ENCODE assay signal across 22 cellular contexts in the genomic region with DNA sequence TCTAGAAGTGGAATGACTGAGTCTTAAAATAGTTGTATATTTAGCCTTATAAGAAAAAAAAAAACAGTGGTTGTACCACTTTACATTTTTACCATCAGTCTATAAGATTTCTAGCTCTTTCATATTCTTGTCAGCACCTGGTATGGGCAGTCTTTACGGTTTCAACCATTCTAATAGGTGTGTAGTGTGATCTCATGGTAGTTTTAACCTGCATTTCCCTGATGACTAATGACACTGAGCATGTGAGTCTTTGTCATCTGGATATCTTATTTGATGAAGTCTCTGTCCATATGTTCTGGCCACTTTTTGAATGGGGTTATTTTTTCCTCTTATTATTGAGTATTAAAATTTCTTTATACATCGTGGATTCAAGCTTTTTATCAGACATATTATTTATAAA.
DNase-seq lines count a peak whose midpoint lies in the region; ATAC-seq and FAIRE-seq lines count a peak whose summit lies in the region.
"Had no signal": no experiment of that assay in that cellular context is flagged by ENCODE, and none has a peak within 500 bp of the region (broad histone marks: within the 10 kb centered on the region; RNA-seq: fewer than 3 reads in every experiment).

No MANE protein-coding gene starts in this region.

- no peaks in the 10 kb centered on the region for H3K9me3 ChIP-seq in MG63
- no peaks in the 10 kb centered on the region for H3K9me3 ChIP-seq in CD8-positive, alpha-beta memory T cell (ENCODE audit: low read length)
- H3K9me3 ChIP-seq: BLaER1 treated with 17β-estradiol and CSF1 and Interleukin-3, amounts not matched to agents 10 nM and 100 nM; HAP-1 had no signal

- no peak overlapping the region for H3K4me3 Mint-ChIP-seq in CD8-positive, alpha-beta memory T cell
- H3K4me3 Mint-ChIP-seq: CD4-positive, alpha-beta memory T cell; GM23338 had no signal

- peak overlapping the region; percentile 37 for H3K27ac ChIP-seq in epithelial cell of prostate
- no peak overlapping the region for H3K27ac ChIP-seq in CD8-positive, alpha-beta memory T cell (ENCODE audit: low read depth, low read length)
- H3K27ac ChIP-seq: BLaER1 treated with 17β-estradiol and CSF1 and Interleukin-3, amounts not matched to agents 10 nM and 100 nM had no signal

- no peaks in the 10 kb centered on the region for H3K36me3 Mint-ChIP-seq in CD8-positive, alpha-beta memory T cell
- H3K36me3 Mint-ChIP-seq: CD4-positive, alpha-beta memory T cell had no signal

- CTCF ChIA-PET in CD8-positive, alpha-beta memory T cell (lab: Charles Lee), result no interaction called here

- H3K27me3 Mint-ChIP-seq in CD8-positive, alpha-beta memory T cell, result no peaks in the 10 kb centered on the region
- H3K27me3 Mint-ChIP-seq: CD4-positive, alpha-beta memory T cell had no signal

- no peaks in the 10 kb centered on the region for H3K4me1 Mint-ChIP-seq in CD8-positive, alpha-beta memory T cell
- H3K4me1 Mint-ChIP-seq: CD4-positive, alpha-beta memory T cell had no signal

- FAIRE-seq in RCC 7860 (lab: Jason Lieb, UNC), result no peak
- FAIRE-seq: GM12878 had no signal

- no peak overlapping the region for H3K4me3 ChIP-seq in MG63
- no peak overlapping the region for H3K4me3 ChIP-seq in CD8-positive, alpha-beta memory T cell (ENCODE audit: low read length)
- H3K4me3 ChIP-seq: BLaER1 treated with 17β-estradiol and CSF1 and Interleukin-3, amounts not matched to agents 10 nM and 100 nM; GM12878; GM23338; HAP-1 had no signal

- ATAC-seq in GM21515 (IDR thresholded peaks at IDR 0.05; ENCODE audit: unreplicated experiment), result no peak
- ATAC-seq in GM21390 (IDR thresholded peaks at IDR 0.05; ENCODE audit: unreplicated experiment), result no peak
- ATAC-seq: GM12878, GM23338 had no signal

- POLR2A ChIA-PET in CD8-positive, alpha-beta memory T cell (lab: Charles Lee), result no interaction called here

- peaks cover 0 to 2% (median 0%) of the 10 kb centered on the region in 5 donors for H3K9me3 Mint-ChIP-seq in CD8-positive, alpha-beta memory T cell
- H3K9me3 Mint-ChIP-seq: GM23338 had no signal

- no peaks in the 10 kb centered on the region for H3K27me3 ChIP-seq in MG63
- H3K27me3 ChIP-seq in CD8-positive, alpha-beta memory T cell (ENCODE audit: insufficient read depth, low read length, poor library complexity, severe bottlenecking), result no peaks in the 10 kb centered on the region
- H3K27me3 ChIP-seq: BLaER1 treated with 17β-estradiol and CSF1 and Interleukin-3, amounts not matched to agents 10 nM and 100 nM had no signal

- no peaks in the 10 kb centered on the region for H3K36me3 ChIP-seq in MG63
- H3K36me3 ChIP-seq in CD8-positive, alpha-beta memory T cell (ENCODE audit: insufficient read depth, low read length), result no peaks in the 10 kb centered on the region
- H3K36me3 ChIP-seq: BLaER1 treated with 17β-estradiol and CSF1 and Interleukin-3, amounts not matched to agents 10 nM and 100 nM; HAP-1 had no signal

- H3K27ac Mint-ChIP-seq in CD8-positive, alpha-beta memory T cell, result no peak overlapping the region
- H3K27ac Mint-ChIP-seq: CD4-positive, alpha-beta memory T cell; GM23338 had no signal

- H3K4me1 ChIP-seq in CD8-positive, alpha-beta memory T cell (ENCODE audit: insufficient read depth, low read length), result no peaks in the 10 kb centered on the region
- H3K4me1 ChIP-seq: HAP-1 had no signal

- DNase-seq in ELR (ENCODE audit: low read depth) (peak; percentile 23), RCC 7860 (ENCODE audit: low spot score) (peak; percentile 27), epithelial cell of prostate (ENCODE audit: low read depth, low spot score) (peak; percentile 73), MG63 (no peak)
- DNase-seq in CD8-positive, alpha-beta memory T cell, result no peak
- DNase-seq: ACHN; CD4-positive, alpha-beta memory T cell; EL; KG1; MV-4-11; NCI-H1105 treated with DMSO at 0.1 percent for 48 hours; NCI-H1694; NCI-H2081 treated with DMSO at 0.1 percent for 48 hours; NCI-H446; NCI-H526; RPMI8226 had no signal

Comparison
In these comparisons a context has a peak if more than half of its experiments do, and no peak if none do; other contexts are left out.
1. DNase-seq: peak in ELR (single experiment), RCC 7860 (single experiment) and epithelial cell of prostate (single experiment); none in MG63 (single experiment) and CD8-positive, alpha-beta memory T cell (0 of 5).